Comparison of ENCODE assay signal across 1 cellular context in the genomic region with DNA sequence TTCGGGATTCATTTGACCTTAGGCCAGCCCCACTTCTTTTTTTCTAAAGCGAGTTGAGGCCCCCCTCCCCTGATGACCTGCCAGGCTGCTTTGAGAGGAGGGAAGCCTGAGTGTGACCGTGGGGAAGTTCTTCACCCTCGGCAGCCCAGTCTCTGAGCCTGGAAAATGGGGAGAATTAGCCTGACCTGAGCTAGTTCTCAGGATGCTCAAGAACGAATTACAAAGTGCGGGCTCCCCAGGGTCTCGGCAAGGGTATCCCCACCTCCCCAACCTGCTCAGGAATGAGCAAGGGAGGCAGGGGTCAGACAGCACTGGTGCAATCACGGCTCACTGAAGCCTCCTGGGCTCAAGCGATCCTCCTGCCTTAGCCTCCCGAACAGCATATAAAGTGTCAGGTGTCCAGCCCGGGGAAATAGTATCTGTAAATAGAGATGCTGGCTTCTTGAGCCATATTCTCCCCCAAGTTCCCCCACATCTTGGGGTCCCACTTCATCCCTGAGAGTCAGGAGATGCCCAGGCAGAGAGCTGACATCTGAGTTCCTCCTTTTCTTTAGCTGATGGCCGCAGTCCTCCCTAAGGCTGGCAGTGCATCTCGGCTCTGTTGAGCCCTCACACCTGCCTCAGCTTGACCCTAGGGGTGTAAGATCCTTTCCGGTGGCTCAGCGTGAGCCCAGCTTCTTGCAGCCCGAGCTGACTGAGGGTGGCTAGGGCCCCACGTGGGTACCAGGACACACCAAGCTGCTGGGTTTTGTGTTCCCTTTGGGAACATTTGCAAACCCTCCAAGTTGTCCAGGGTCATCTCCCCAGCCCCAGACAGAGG.
TF ChIP-seq lines count a peak whose summit lies in the region.

No MANE protein-coding gene starts in this region.

TF ChIP-seq in HepG2, 621 proteins besides CTCF, POLR2A, EP300 and RAD21:
- TF ChIP-seq ZNF563 (CRISPR knock-in tag; IDR thresholded peaks at IDR 0.05), result no peak
- TF ChIP-seq BRCA1 (CRISPR knock-in tag; IDR thresholded peaks at IDR 0.05), result no peak
- peak; percentile 13; the same call in 1 of the 2 replicates for TF ChIP-seq POLR2G (IDR thresholded peaks at IDR 0.05; ENCODE audit: low read depth, low read length)
- TF ChIP-seq ZNF580 (CRISPR knock-in tag; IDR thresholded peaks at IDR 0.05; ENCODE audit: borderline replicate concordance, low read depth), result no peak
- no peak for TF ChIP-seq FOXJ3 (CRISPR knock-in tag; IDR thresholded peaks at IDR 0.05; ENCODE audit: borderline replicate concordance)
- no peak for TF ChIP-seq RFXAP (CRISPR knock-in tag; IDR thresholded peaks at IDR 0.05; ENCODE audit: borderline replicate concordance)
- TF ChIP-seq SALL2 (CRISPR knock-in tag; IDR thresholded peaks at IDR 0.05), result no peak
- TF ChIP-seq ZNF770 (CRISPR knock-in tag; IDR thresholded peaks at IDR 0.05), result peak; percentile 49; the same call in 1 of the 2 replicates
- no peak for TF ChIP-seq RBM39 (IDR thresholded peaks at IDR 0.05; ENCODE audit: low read depth, low read length, poor library complexity, severe bottlenecking)
- no peak for TF ChIP-seq TSC22D2 (CRISPR knock-in tag; IDR thresholded peaks at IDR 0.05; ENCODE audit: borderline replicate concordance)
- TF ChIP-seq HMGA1 (CRISPR knock-in tag; conservative IDR thresholded peaks at IDR 0.05), result no peak
- TF ChIP-seq HMGXB4 (CRISPR knock-in tag; IDR thresholded peaks at IDR 0.05; ENCODE audit: borderline replicate concordance in 1 of 2, low read depth in 1 of 2), result 0 out of 4 replicates have a peak, but pooled peaks of 1 of the 2 experiments have one; percentile 4
- no peak for TF ChIP-seq XRCC5 (optimal IDR thresholded peaks at IDR 0.05; ENCODE audit: low read length)
